ENCODE assay signal across 11 cellular contexts in the genomic region with DNA sequence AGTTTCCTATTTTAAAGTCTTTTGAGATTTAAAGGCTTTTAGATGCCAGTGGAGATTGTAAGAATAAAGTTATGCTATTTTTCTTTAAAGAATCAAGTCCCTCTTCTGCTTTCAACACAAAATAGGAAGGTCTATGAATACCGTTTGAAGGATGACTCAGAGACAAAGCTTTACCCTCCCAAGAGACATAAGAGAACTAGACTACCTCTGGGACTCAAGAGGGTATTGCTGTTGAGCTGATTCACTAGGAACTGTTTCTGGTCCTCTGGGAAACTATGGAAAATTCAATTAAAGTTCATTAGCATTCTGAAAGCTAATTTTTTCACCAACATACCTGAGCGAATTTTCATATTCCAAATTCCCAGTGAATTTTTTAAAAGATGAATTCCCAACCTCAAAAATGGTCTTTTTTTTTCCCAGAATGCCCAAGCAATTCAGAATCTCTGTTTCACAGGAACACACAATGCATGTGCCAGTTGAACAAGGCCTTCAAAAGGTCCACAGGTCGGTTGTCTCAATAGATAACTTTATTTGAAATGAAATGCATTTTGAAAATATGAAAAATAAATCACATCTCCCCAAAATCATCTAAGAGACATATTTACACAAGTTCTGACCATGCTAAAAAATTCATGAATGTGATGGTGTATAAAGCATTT. TPM values are rescaled to one million over a fixed set of nuclear protein-coding genes. Genes with fewer than 3 reads are reported as not detected.
A peak's percentile ranks its signal among the peaks of the same experiment; 100 is the strongest.
DNase-seq lines count a peak whose midpoint lies in the region; ATAC-seq and TF ChIP-seq lines count a peak whose summit lies in the region.
"Had no signal": no experiment of that assay in that cellular context is flagged by ENCODE, and none has a peak within 500 bp of the region (broad histone marks: within the 10 kb centered on the region; RNA-seq: fewer than 3 reads in every experiment).

No MANE protein-coding gene starts in this region.

- H3K4me3 ChIP-seq in astrocyte of the spinal cord (ENCODE audit: low read depth, low read length) (no peak overlapping the region), gastrocnemius medialis (no peak overlapping the region)
- H3K4me3 ChIP-seq: heart left ventricle, MG63 had no signal

- H3K36me3 Mint-ChIP-seq in osteocyte (ENCODE audit: unreplicated experiment): peaks cover 16% of the 10 kb centered on the region

- peak overlapping the region; percentile 5 for H3K4me3 Mint-ChIP-seq in osteocyte (ENCODE audit: unreplicated experiment)
- H3K4me3 Mint-ChIP-seq: activated naive CD4-positive, alpha-beta T cell treated with anti-CD3 and anti-CD28 coated beads, Interleukin-2, amount 10 ng/mL, durations not matched to agents 7 days and 5 days had no signal

- no peak overlapping the region for H3K27ac ChIP-seq in gastrocnemius medialis

- TF ChIP-seq CTCF in astrocyte of the spinal cord (IDR thresholded peaks at IDR 0.05; ENCODE audit: low read depth, low read length) (no peak), osteocyte (IDR thresholded peaks at IDR 0.05) (no peak), gastrocnemius medialis (IDR thresholded peaks at IDR 0.05 in 4 of 5, conservative IDR thresholded peaks at IDR 0.05 in 1 of 5) (no peak)

- H3K4me1 ChIP-seq in gastrocnemius medialis: peaks cover 0 to 2% of the 10 kb centered on the region in 2 donors

- no peaks in the 10 kb centered on the region for H3K9me3 Mint-ChIP-seq in osteocyte (ENCODE audit: unreplicated experiment)
- H3K9me3 Mint-ChIP-seq: activated naive CD4-positive, alpha-beta T cell treated with anti-CD3 and anti-CD28 coated beads, Interleukin-2, amount 10 ng/mL, durations not matched to agents 7 days and 5 days had no signal

- H3K9me3 ChIP-seq in gastrocnemius medialis: no peaks in the 10 kb centered on the region
- H3K9me3 ChIP-seq: heart left ventricle, MG63 had no signal

- H3K36me3 ChIP-seq in gastrocnemius medialis: no peaks in the 10 kb centered on the region

- peak; percentile 43 for DNase-seq in SIG-M5 treated with dmso at 0.1 percent for 504 hours (lab: John Stamatoyannopoulos, UW; ENCODE audit: unreplicated experiment)
- no peak for DNase-seq in SIG-M5 (lab: John Stamatoyannopoulos, UW)
- peak; percentile 52 for DNase-seq in NCI-H69 (lab: John Stamatoyannopoulos, UW)
- DNase-seq in astrocyte of the spinal cord (ENCODE audit: low read depth, low spot score): peak; percentile 94
- no peak for DNase-seq in osteocyte (ENCODE audit: extremely low spot score, unreplicated experiment)
- DNase-seq in gastrocnemius medialis: no peak
- no peak for DNase-seq in NCI-H1105 treated with DMSO at 0.1 percent for 48 hours (lab: John Stamatoyannopoulos, UW)
- no peak for DNase-seq in HuH-7.5 (ENCODE audit: low spot score)
- DNase-seq: activated naive CD4-positive, alpha-beta T cell treated with anti-CD3 and anti-CD28 coated beads, Interleukin-2, amount 10 ng/mL, durations not matched to agents 7 days and 5 days; heart left ventricle; MG63 had no signal

- peak overlapping the region; percentile 52 for H3K27ac Mint-ChIP-seq in osteocyte (ENCODE audit: unreplicated experiment)
- H3K27ac Mint-ChIP-seq: activated naive CD4-positive, alpha-beta T cell treated with anti-CD3 and anti-CD28 coated beads, Interleukin-2, amount 10 ng/mL, durations not matched to agents 7 days and 5 days had no signal

- peaks cover 0 to 33% (median 17%) of the 10 kb centered on the region in 3 donors for H3K27me3 ChIP-seq in gastrocnemius medialis
- H3K27me3 ChIP-seq: heart left ventricle, MG63 had no signal

- no peak for ATAC-seq in gastrocnemius medialis

- H3K27me3 Mint-ChIP-seq in osteocyte (ENCODE audit: unreplicated experiment): no peaks in the 10 kb centered on the region

- peaks cover 57% of the 10 kb centered on the region for H3K4me1 Mint-ChIP-seq in osteocyte (ENCODE audit: unreplicated experiment)

- no peak for TF ChIP-seq POLR2A in gastrocnemius medialis (IDR thresholded peaks at IDR 0.05)

- intact Hi-C loops in gastrocnemius medialis (cut with DNase I; ENCODE audit: low total_unique reads): no loop called here

- in situ Hi-C loops in astrocyte of the spinal cord (cut with HindIII; ENCODE audit: low sequenced_read_pairs): no loop called here
- in situ Hi-C loops in gastrocnemius medialis (cut with MboI; ENCODE audit: low sequenced_read_pairs in 4 of 4): loop anchor here in 3 of 4 donors (10.0 to 25.0 kb wide), 3 partner anchors 488 to 638 kb away; partner anchors contain the start of gene GLIPR1L2 (in 1 of the 3)

RNA-seq across cellular contexts. Expression of gene PHLDA1, which starts 6.5 kb away (rescaled TPM):
- 52.0 and 53.7 TPM in 2 replicates for total RNA-seq in osteocyte
- total RNA-seq in gastrocnemius medialis: 10 to 100 TPM in 2 of 4 donors, 1 to 10 TPM in 2; 2.4 to 32.7 (median 7.9) TPM

RNA-seq across cellular contexts. Expression of gene NAP1L1, which starts 59.4 kb away (rescaled TPM):
- total RNA-seq in osteocyte: 542 and 552 TPM in 2 replicates
- total RNA-seq in gastrocnemius medialis: 100 to 1,000 TPM; 336 to 660 (median 421) TPM

Comparison
In these comparisons a context has a peak if more than half of its experiments do, and no peak if none do; other contexts are left out.
1. DNase-seq: peak in SIG-M5 treated with dmso at 0.1 percent for 504 hours (single experiment), NCI-H69 (single experiment) and astrocyte of the spinal cord (single experiment); none in SIG-M5 (single experiment), osteocyte (single experiment), gastrocnemius medialis (0 of 2), NCI-H1105 treated with DMSO at 0.1 percent for 48 hours (single experiment) and HuH-7.5 (single experiment).